Comparison of ENCODE assay signal across 18 cellular contexts in genomic region chr4:148092316-148093014, GRCh38.
DNase-seq lines count a peak whose midpoint lies in the region; ATAC-seq and TF ChIP-seq lines count a peak whose summit lies in the region.
"Had no signal": no experiment of that assay in that cellular context is flagged by ENCODE, and none has a peak within 500 bp of the region (broad histone marks: within the 10 kb centered on the region; RNA-seq: fewer than 3 reads in every experiment).

No MANE protein-coding gene starts in this region.

- TF ChIP-seq CTCF in endodermal cell (conservative IDR thresholded peaks at IDR 0.05): no peak

- H3K27ac ChIP-seq in endodermal cell (ENCODE audit: low read depth, low read length): no peak overlapping the region
- H3K27ac ChIP-seq: Peyer's patch, SJCRH30 had no signal

- no peaks in the 10 kb centered on the region for H3K27me3 ChIP-seq in endodermal cell (ENCODE audit: control insufficient read depth, insufficient read depth, low read length, poor library complexity, severe bottlenecking)
- H3K27me3 ChIP-seq: Peyer's patch, SJCRH30 had no signal

- ATAC-seq in stimulated activated naive B cell treated with anti-CD40 and anti-IgM and Interleukin-4, amounts not matched to agents 10 μg/mL and 1 μg/mL and 100 μg/mL, for 72 hours (replicated peaks): no peak
- no peak for ATAC-seq in GM21367 (IDR thresholded peaks at IDR 0.05; ENCODE audit: unreplicated experiment)
- ATAC-seq: K562 had no signal

- H3K9ac ChIP-seq in endodermal cell (ENCODE audit: extremely low read depth, low read length, poor library complexity, severe bottlenecking): no peak overlapping the region

- WGBS in endodermal cell (ENCODE audit: insufficient coverage in 1 of 2, insufficient read length in 1 of 2), 2 experiments: 92 to 93% methylated on average over 5 to 11 of the region's 11 CpGs

- no peaks in the 10 kb centered on the region for H3K9me3 Mint-ChIP-seq in stimulated activated naive B cell treated with anti-CD40 and anti-IgM and Interleukin-4, amounts not matched to agents 10 μg/mL and 1 μg/mL and 100 μg/mL, for 72 hours
- H3K9me3 Mint-ChIP-seq in endodermal cell: no peaks in the 10 kb centered on the region
- H3K9me3 Mint-ChIP-seq: HFFc6 had no signal

- H3K4me1 ChIP-seq in endodermal cell (ENCODE audit: control insufficient read depth, insufficient read depth, low read length): no peaks in the 10 kb centered on the region
- H3K4me1 ChIP-seq: Peyer's patch, SJCRH30 had no signal

- peak; percentile 4 for DNase-seq in EH (ENCODE audit: low read depth)
- peak; percentile 45 for DNase-seq in astrocyte of the hippocampus (ENCODE audit: low read depth, low spot score)
- DNase-seq in myocyte (ENCODE audit: low read depth): peak; percentile 62
- no peak for DNase-seq in NCI-H2227 treated with DMSO at 0.1 percent for 48 hours (lab: John Stamatoyannopoulos, UW)
- DNase-seq in stimulated activated naive B cell treated with anti-CD40 and anti-IgM and Interleukin-4, amounts not matched to agents 10 μg/mL and 1 μg/mL and 100 μg/mL, for 72 hours: no peak
- no peak for DNase-seq in endodermal cell
- DNase-seq: AML-193, DMS53, HFFc6, MM.1S, NCI-H1092, NCI-H146, NCI-H2029 treated with DMSO at 0.1 percent for 48 hours, NCI-H524 treated with DMSO at 0.1 percent for 48 hours, Peyer's patch, SJCRH30 had no signal

- H3K36me3 Mint-ChIP-seq in stimulated activated naive B cell treated with anti-CD40 and anti-IgM and Interleukin-4, amounts not matched to agents 10 μg/mL and 1 μg/mL and 100 μg/mL, for 72 hours: peaks cover 1 to 12% of the 10 kb centered on the region in 2 donors
- no peaks in the 10 kb centered on the region for H3K36me3 Mint-ChIP-seq in endodermal cell (ENCODE audit: low read depth)

- no peaks in the 10 kb centered on the region for H3K36me3 ChIP-seq in endodermal cell (ENCODE audit: control insufficient read depth, insufficient read depth, low read length)
- H3K36me3 ChIP-seq: SJCRH30 had no signal

- H3K9me3 ChIP-seq in endodermal cell (ENCODE audit: control insufficient read depth, low read length): no peaks in the 10 kb centered on the region
- H3K9me3 ChIP-seq: Peyer's patch, SJCRH30 had no signal

- no peak overlapping the region for H3K4me3 ChIP-seq in endodermal cell (ENCODE audit: low read length)
- H3K4me3 ChIP-seq: K562, Peyer's patch, SJCRH30 had no signal

- no peak overlapping the region for H3K27ac Mint-ChIP-seq in stimulated activated naive B cell treated with anti-CD40 and anti-IgM and Interleukin-4, amounts not matched to agents 10 μg/mL and 1 μg/mL and 100 μg/mL, for 72 hours
- no peak overlapping the region for H3K27ac Mint-ChIP-seq in endodermal cell
- H3K27ac Mint-ChIP-seq: HFFc6 had no signal

- no peaks in the 10 kb centered on the region for H3K27me3 Mint-ChIP-seq in stimulated activated naive B cell treated with anti-CD40 and anti-IgM and Interleukin-4, amounts not matched to agents 10 μg/mL and 1 μg/mL and 100 μg/mL, for 72 hours
- no peaks in the 10 kb centered on the region for H3K27me3 Mint-ChIP-seq in endodermal cell (ENCODE audit: insufficient read depth)

- no peaks in the 10 kb centered on the region for H3K4me1 Mint-ChIP-seq in stimulated activated naive B cell treated with anti-CD40 and anti-IgM and Interleukin-4, amounts not matched to agents 10 μg/mL and 1 μg/mL and 100 μg/mL, for 72 hours
- H3K4me1 Mint-ChIP-seq in endodermal cell: peaks cover 2% of the 10 kb centered on the region

- H3K4me3 Mint-ChIP-seq in stimulated activated naive B cell treated with anti-CD40 and anti-IgM and Interleukin-4, amounts not matched to agents 10 μg/mL and 1 μg/mL and 100 μg/mL, for 72 hours: no peak overlapping the region
- H3K4me3 Mint-ChIP-seq in endodermal cell: no peak overlapping the region
- H3K4me3 Mint-ChIP-seq: HFFc6 had no signal

Comparison
In these comparisons a context has a peak if more than half of its experiments do, and no peak if none do; other contexts are left out.
1. DNase-seq: peak in EH (single experiment), astrocyte of the hippocampus (single experiment) and myocyte (single experiment); none in NCI-H2227 treated with DMSO at 0.1 percent for 48 hours (single experiment), stimulated activated naive B cell treated with anti-CD40 and anti-IgM and Interleukin-4, amounts not matched to agents 10 μg/mL and 1 μg/mL and 100 μg/mL, for 72 hours (single experiment) and endodermal cell (single experiment).